ENCODE assay signal across 8 cellular contexts in the genomic region with DNA sequence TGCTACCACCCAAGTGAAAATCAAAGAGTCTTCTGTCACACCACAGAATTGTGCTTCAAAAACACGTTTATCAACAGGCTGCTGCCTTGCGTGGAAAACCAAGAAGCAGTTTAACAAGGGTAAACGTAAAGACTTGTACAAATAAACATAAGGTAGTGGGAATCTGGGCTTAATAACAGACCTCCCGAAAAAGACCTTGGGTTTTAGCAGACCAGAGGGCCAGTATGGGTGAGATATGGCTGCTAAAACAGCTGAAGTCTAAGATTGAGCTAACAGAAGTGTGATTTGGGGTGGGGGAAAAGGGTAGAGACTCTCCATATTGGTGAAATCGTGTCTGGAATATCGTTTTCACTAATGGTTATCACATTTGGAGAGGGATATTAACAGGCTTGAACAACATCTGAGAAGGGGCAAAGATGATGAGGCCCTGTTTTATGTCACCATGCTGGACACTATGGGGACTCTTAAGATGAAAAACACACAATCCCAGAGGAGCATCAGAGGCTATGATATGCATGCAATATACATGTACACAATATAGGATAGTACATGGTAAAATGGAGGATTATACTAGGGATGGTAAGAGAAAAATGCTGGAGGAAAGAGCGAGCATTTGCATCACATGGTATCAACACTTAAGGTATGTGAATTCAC. TPM values are rescaled to one million over a fixed set of nuclear protein-coding genes. Genes with fewer than 3 reads are reported as not detected.
A peak's percentile ranks its signal among the peaks of the same experiment; 100 is the strongest.
DNase-seq lines count a peak whose midpoint lies in the region; ATAC-seq and TF ChIP-seq lines count a peak whose summit lies in the region.

No MANE protein-coding gene starts in this region.

- no peak for TF ChIP-seq CTCF in WI38 (IDR thresholded peaks at IDR 0.05; ENCODE audit: low read depth, low read length)

- peak overlapping the region; percentile 84 for H3K4me3 ChIP-seq in GM23248
- H3K4me3 ChIP-seq in WI38 (ENCODE audit: low read depth, low read length): peak overlapping the region; percentile 81
- peak overlapping the region; percentile 95 for H3K4me3 ChIP-seq in right cardiac atrium (ENCODE audit: low read length)
- H3K4me3 ChIP-seq in skeletal muscle satellite cell (ENCODE audit: low read length): peak overlapping the region; percentile 80

- 40 to 44% methylated on average over 7 of the region's 7 CpGs for WGBS in GM23248 (ENCODE audit: low coverage in 1 of 2, low lambda C conversion rate in 2 of 2, missing lambda C conversion rate in 2 of 2), 2 experiments
- WGBS in right cardiac atrium: 37% methylated on average over 7 of the region's 7 CpGs

- ATAC-seq in right cardiac atrium: no peak
- ATAC-seq in GM21367 (IDR thresholded peaks at IDR 0.05; ENCODE audit: unreplicated experiment): no peak

- peaks cover 13% of the 10 kb centered on the region for H3K4me1 ChIP-seq in GM23248 (ENCODE audit: insufficient read depth)
- H3K4me1 ChIP-seq in right cardiac atrium (ENCODE audit: control insufficient read depth, insufficient read depth, low read length): no peaks in the 10 kb centered on the region
- peaks cover 22% of the 10 kb centered on the region for H3K4me1 ChIP-seq in skeletal muscle satellite cell (ENCODE audit: control insufficient read depth, insufficient read depth, low read length)

- peaks cover 31% of the 10 kb centered on the region for H3K79me2 ChIP-seq in GM23248 (ENCODE audit: insufficient read depth)

- DNase-seq in GM23248: no peak
- DNase-seq in right cardiac atrium: no peak
- no peak for DNase-seq in foreskin melanocyte
- no peak for DNase-seq in NCI-H524 treated with DMSO at 0.1 percent for 48 hours (lab: John Stamatoyannopoulos, UW)
- DNase-seq in DMS53 (lab: John Stamatoyannopoulos, UW): no peak

- in situ Hi-C loops in GM23248 (cut with MboI): no loop called here

- H3K27me3 ChIP-seq in GM23248 (replicated peaks; ENCODE audit: insufficient read depth): no peaks in the 10 kb centered on the region
- H3K27me3 ChIP-seq in right cardiac atrium (ENCODE audit: control insufficient read depth, insufficient read depth): no peaks in the 10 kb centered on the region
- H3K27me3 ChIP-seq in skeletal muscle satellite cell (ENCODE audit: control insufficient read depth, insufficient read depth, low read length): no peaks in the 10 kb centered on the region

- no peaks in the 10 kb centered on the region for H3K9me2 ChIP-seq in GM23248 (ENCODE audit: insufficient read depth)

- H3K9ac ChIP-seq in GM23248 (peak overlapping the region; percentile 91), skeletal muscle satellite cell (ENCODE audit: low read depth, low read length) (peak overlapping the region; percentile 86)

- peak overlapping the region; percentile 74 for H3K27ac ChIP-seq in GM23248
- H3K27ac ChIP-seq in right cardiac atrium (ENCODE audit: low read length): peak overlapping the region; percentile 71

- no peaks in the 10 kb centered on the region for H3K9me3 ChIP-seq in GM23248 (ENCODE audit: low read depth)
- H3K9me3 ChIP-seq in right cardiac atrium (ENCODE audit: control insufficient read depth, low read length): no peaks in the 10 kb centered on the region
- no peaks in the 10 kb centered on the region for H3K9me3 ChIP-seq in skeletal muscle satellite cell (replicated peaks; ENCODE audit: low read length)

- peaks cover 17% of the 10 kb centered on the region for H3K36me3 ChIP-seq in GM23248 (ENCODE audit: low read depth)
- peaks cover 14% of the 10 kb centered on the region for H3K36me3 ChIP-seq in skeletal muscle satellite cell (ENCODE audit: insufficient read depth, low read length)

- H2AFZ ChIP-seq in GM23248: peak overlapping the region; percentile 90

- intact Hi-C loops in right cardiac atrium (cut with DNase I): loop anchor here in 2 of 4 donors (10.0 kb wide), 1 partner anchor 51 kb away; no protein-coding TSS in a partner anchor

- H4K20me1 ChIP-seq in GM23248 (ENCODE audit: insufficient read depth): no peaks in the 10 kb centered on the region

- peak overlapping the region; percentile 98 for H3K4me2 ChIP-seq in GM23248 (ENCODE audit: unreplicated experiment)
- peak overlapping the region; percentile 93 for H3K4me2 ChIP-seq in skeletal muscle satellite cell (ENCODE audit: low read length)

- peaks cover 30% of the 10 kb centered on the region for H3F3A ChIP-seq in GM23248 (ENCODE audit: insufficient read depth)

RNA-seq across cellular contexts. Expression of gene MOV10, which starts 1.4 kb away (rescaled TPM):
- total RNA-seq in GM23248 (2014; rRNA removed; shearing (Covaris generic)): 16.5 and 24.9 TPM in 2 replicates
- polyA plus RNA-seq in GM23248 (2016; fragmentation: Nextera tagmentation; extraction: Ambion mirVana) (29.1 and 31.1 TPM in 2 replicates), right cardiac atrium (19.4 TPM)
- 10 to 100 TPM; 14.1 to 20.3 (median 18.3) TPM for total RNA-seq in right cardiac atrium
- total RNA-seq in skeletal muscle satellite cell (2012; rRNA removed): 29.9 and 31.7 TPM in 2 replicates

RNA-seq across cellular contexts. Expression of gene RHOC, which starts 31.1 kb away (rescaled TPM):
- total RNA-seq in GM23248 (2014; rRNA removed; shearing (Covaris generic)): 486 and 625 TPM in 2 replicates
- polyA plus RNA-seq in GM23248 (2016; fragmentation: Nextera tagmentation; extraction: Ambion mirVana) (711 and 762 TPM in 2 replicates), right cardiac atrium (262 TPM)
- total RNA-seq in right cardiac atrium: 100 to 1,000 TPM; 169 to 222 (median 209) TPM
- total RNA-seq in skeletal muscle satellite cell (2012; rRNA removed): 470 and 733 TPM in 2 replicates

RNA-seq across cellular contexts. Expression of gene PPM1J, which starts 39.3 kb away (rescaled TPM):
- total RNA-seq in GM23248 (2014; rRNA removed; shearing (Covaris generic)): 0.13 and 0.54 TPM in 2 replicates
- polyA plus RNA-seq in GM23248 (2016; fragmentation: Nextera tagmentation; extraction: Ambion mirVana) (0.95 and 1.5 TPM in 2 replicates), right cardiac atrium (6.4 TPM)
- 1 to 10 TPM; 5.5 to 9.0 (median 6.3) TPM for total RNA-seq in right cardiac atrium
- total RNA-seq in skeletal muscle satellite cell (2012; rRNA removed): 1.1 and 3.0 TPM in 2 replicates

RNA-seq across cellular contexts. Expression of gene CAPZA1, which starts 56.2 kb away (rescaled TPM):
- 266 and 273 TPM in 2 replicates for total RNA-seq in GM23248 (2014; rRNA removed; shearing (Covaris generic))
- polyA plus RNA-seq in GM23248 (2016; fragmentation: Nextera tagmentation; extraction: Ambion mirVana) (279 and 286 TPM in 2 replicates), right cardiac atrium (22.3 TPM)
- 10 to 100 TPM; 30.2 to 53.4 (median 43.4) TPM for total RNA-seq in right cardiac atrium
- total RNA-seq in skeletal muscle satellite cell (2012; rRNA removed): 204 and 209 TPM in 2 replicates

RNA-seq across cellular contexts. Expression of gene ST7L, which starts 56.9 kb away (rescaled TPM):
- total RNA-seq in GM23248 (2014; rRNA removed; shearing (Covaris generic)): 10.5 and 13.9 TPM in 2 replicates
- polyA plus RNA-seq in GM23248 (2016; fragmentation: Nextera tagmentation; extraction: Ambion mirVana) (21.0 TPM in 2 replicates), right cardiac atrium (7.2 TPM)
- 10 to 100 TPM; 13.7 to 18.9 (median 16.3) TPM for total RNA-seq in right cardiac atrium
- total RNA-seq in skeletal muscle satellite cell (2012; rRNA removed): 12.7 and 13.7 TPM in 2 replicates
